In genomic region chr3:81716870-81717509, GRCh38 we compare ENCODE assay signal across 12 cellular contexts. TPM values are rescaled to one million over a fixed set of nuclear protein-coding genes. Genes with fewer than 3 reads are reported as not detected.
DNase-seq lines count a peak whose midpoint lies in the region; ATAC-seq and TF ChIP-seq lines count a peak whose summit lies in the region.
"Had no signal": no experiment of that assay in that cellular context is flagged by ENCODE, and none has a peak within 500 bp of the region (broad histone marks: within the 10 kb centered on the region; RNA-seq: fewer than 3 reads in every experiment).

No MANE protein-coding gene starts in this region.

- no peaks in the 10 kb centered on the region for H3K27me3 ChIP-seq in cardiac muscle cell
- H3K27me3 ChIP-seq in BE2C = no peaks in the 10 kb centered on the region
- H3K27me3 ChIP-seq: tibial artery had no signal

- H3K4me3 ChIP-seq in cardiac muscle cell (no peak overlapping the region), BE2C (ENCODE audit: low read depth, low read length) (no peak overlapping the region)
- H3K4me3 ChIP-seq: skin epidermis, tibial artery had no signal

- peaks cover 18% of the 10 kb centered on the region for H3K4me1 ChIP-seq in cardiac muscle cell (ENCODE audit: low read depth)
- no peaks in the 10 kb centered on the region for H3K4me1 ChIP-seq in BE2C

- H3K27ac ChIP-seq in cardiac muscle cell = peak overlapping the region; percentile 86
- H3K27ac ChIP-seq: skin epidermis, tibial artery had no signal

- TF ChIP-seq CTCF in cardiac muscle cell (IDR thresholded peaks at IDR 0.05; ENCODE audit: low read depth, low read length) (no peak), BE2C (IDR thresholded peaks at IDR 0.05; ENCODE audit: low read depth, low read length) (no peak)

- H3K36me3 ChIP-seq in cardiac muscle cell (no peaks in the 10 kb centered on the region), BE2C (no peaks in the 10 kb centered on the region)
- H3K36me3 ChIP-seq: tibial artery had no signal

- no peaks in the 10 kb centered on the region for H3K9me3 ChIP-seq in cardiac muscle cell (ENCODE audit: low read depth)
- no peaks in the 10 kb centered on the region for H3K9me3 ChIP-seq in BE2C
- H3K9me3 ChIP-seq: tibial artery had no signal

- ATAC-seq in HG02981 (IDR thresholded peaks at IDR 0.05; ENCODE audit: unreplicated experiment) (no peak), HG03520 (IDR thresholded peaks at IDR 0.05; ENCODE audit: unreplicated experiment) (no peak)

- DNase-seq in H4 (ENCODE audit: low spot score) = peak; percentile 53
- peak; percentile 10 for DNase-seq in NCI-H748 treated with DMSO at 0.1 percent for 48 hours (lab: John Stamatoyannopoulos, UW)
- peak; percentile 66 to 85 for DNase-seq in cardiac muscle cell (ENCODE audit: low read depth in 1 of 2, low spot score in 1 of 2)
- peak; percentile 99 for DNase-seq in renal cortical epithelial cell (ENCODE audit: low read depth)
- no peak for DNase-seq in BE2C
- DNase-seq in stimulated activated CD8-positive, alpha-beta memory T cell treated with anti-CD3 and anti-CD28 coated beads, Interleukin-4, amount 100 ng/mL, for 48 hours = no peak
- DNase-seq: activated naive CD4-positive, alpha-beta T cell treated with anti-CD3 and anti-CD28 coated beads, Interleukin-2, amount 10 ng/mL, durations not matched to agents 7 days and 5 days; T-helper 2 cell; tibial artery had no signal

RNA-seq across cellular contexts. Expression of gene GBE1, which starts 44.5 kb away (rescaled TPM):
- total RNA-seq in H4 (2014; rRNA removed; shearing (Covaris generic)) = 64.9 and 66.4 TPM in 2 replicates
- total RNA-seq in cardiac muscle cell (27.2 and 44.0 TPM in 2 replicates), renal cortical epithelial cell (77.6 and 151 TPM in 2 replicates)
- polyA plus RNA-seq in cardiac muscle cell = 62.1 and 71.2 TPM in 2 replicates
- 8.3 TPM for polyA plus RNA-seq in BE2C (2012; ENCODE audit: insufficient read depth, insufficient read length, low read depth)

Comparison
In these comparisons a context has a peak if more than half of its experiments do, and no peak if none do; other contexts are left out.
1. DNase-seq: peak in H4 (single experiment), NCI-H748 treated with DMSO at 0.1 percent for 48 hours (single experiment), cardiac muscle cell (2 of 2) and renal cortical epithelial cell (single experiment); none in BE2C (single experiment) and stimulated activated CD8-positive, alpha-beta memory T cell treated with anti-CD3 and anti-CD28 coated beads, Interleukin-4, amount 100 ng/mL, for 48 hours (single experiment).